Comparison of ENCODE assay signal across 8 cellular contexts in genomic region chr16:67719778-67720144, GRCh38. TPM values are rescaled to one million over a fixed set of nuclear protein-coding genes. Genes with fewer than 3 reads are reported as not detected.
DNase-seq lines count a peak whose midpoint lies in the region; ATAC-seq and TF ChIP-seq lines count a peak whose summit lies in the region.

No MANE protein-coding gene starts in this region.

- H3K27ac ChIP-seq in GM23248: peak overlapping the region; percentile 84

- H3K9me3 Mint-ChIP-seq in activated naive CD8-positive, alpha-beta T cell (ENCODE audit: low read depth): no peaks in the 10 kb centered on the region
- H3K9me3 Mint-ChIP-seq in neural crest cell: no peaks in the 10 kb centered on the region

- peaks cover 29% of the 10 kb centered on the region for H3K4me1 Mint-ChIP-seq in activated naive CD8-positive, alpha-beta T cell (ENCODE audit: low read depth)
- peaks cover 33% of the 10 kb centered on the region for H3K4me1 Mint-ChIP-seq in neural crest cell

- peak overlapping the region; percentile 94 for H2AFZ ChIP-seq in GM23248

- peaks cover 43% of the 10 kb centered on the region for H3K79me2 ChIP-seq in GM23248 (ENCODE audit: insufficient read depth)

- no peak for ATAC-seq in HG03520 (IDR thresholded peaks at IDR 0.05; ENCODE audit: unreplicated experiment)

- H3K27me3 ChIP-seq in GM23248 (replicated peaks; ENCODE audit: insufficient read depth): no peaks in the 10 kb centered on the region

- H3K27ac Mint-ChIP-seq in activated naive CD8-positive, alpha-beta T cell: peak overlapping the region; percentile 98
- H3K27ac Mint-ChIP-seq in neural crest cell (ENCODE audit: unreplicated experiment): peak overlapping the region; percentile 96

- no peaks in the 10 kb centered on the region for H3K27me3 Mint-ChIP-seq in activated naive CD8-positive, alpha-beta T cell
- H3K27me3 Mint-ChIP-seq in neural crest cell (ENCODE audit: low read depth): peaks cover 3% of the 10 kb centered on the region

- H3K9me3 ChIP-seq in GM23248 (ENCODE audit: low read depth): no peaks in the 10 kb centered on the region

- H3K36me3 ChIP-seq in GM23248 (ENCODE audit: low read depth): no peaks in the 10 kb centered on the region

- in situ Hi-C loops in GM23248 (cut with MboI): no loop called here

- 4% methylated on average over 5 of the region's 5 CpGs for WGBS in GM23248 (ENCODE audit: low coverage in 1 of 2, low lambda C conversion rate in 2 of 2, missing lambda C conversion rate in 2 of 2), 2 experiments

- no peak for TF ChIP-seq CTCF in neural crest cell (conservative IDR thresholded peaks at IDR 0.05)

- peak overlapping the region; percentile 95 for H3K4me3 Mint-ChIP-seq in activated naive CD8-positive, alpha-beta T cell
- H3K4me3 Mint-ChIP-seq in neural crest cell: peak overlapping the region; percentile 96

- H3F3A ChIP-seq in GM23248 (ENCODE audit: insufficient read depth): peaks cover 23% of the 10 kb centered on the region; the same call in 1 of the 2 replicates

- H3K36me3 Mint-ChIP-seq in activated naive CD8-positive, alpha-beta T cell: peaks cover 7% of the 10 kb centered on the region
- no peaks in the 10 kb centered on the region for H3K36me3 Mint-ChIP-seq in neural crest cell (ENCODE audit: low read depth)

- peaks cover 30% of the 10 kb centered on the region for H3K4me1 ChIP-seq in GM23248 (ENCODE audit: insufficient read depth)

- peak overlapping the region; percentile 85 for H3K9ac ChIP-seq in GM23248

- no peaks in the 10 kb centered on the region for H3K9me2 ChIP-seq in GM23248 (ENCODE audit: insufficient read depth)

- H3K4me3 ChIP-seq in GM23248: peak overlapping the region; percentile 84

- peak overlapping the region; percentile 99 for H3K4me2 ChIP-seq in GM23248 (ENCODE audit: unreplicated experiment)

- no peaks in the 10 kb centered on the region; the same call in 1 of the 2 replicates for H4K20me1 ChIP-seq in GM23248 (ENCODE audit: insufficient read depth)

- DNase-seq in DMS53 (lab: John Stamatoyannopoulos, UW) (peak; percentile 63), GM23248 (peak; percentile 79), NCI-H460 (ENCODE audit: extremely low read depth, low read depth) (peak; percentile 25), glomerular visceral epithelial cell (ENCODE audit: extremely low spot score) (peak; percentile 39), neural crest cell (ENCODE audit: low read depth, low spot score) (peak; percentile 9), 8988T (no peak)

RNA-seq across cellular contexts. Expression of gene GFOD2, which starts 0.6 kb away (rescaled TPM):
- total RNA-seq in GM23248 (2014; rRNA removed; shearing (Covaris generic)): 10.2 and 17.5 TPM in 2 replicates
- polyA plus RNA-seq in GM23248 (2016; fragmentation: Nextera tagmentation; extraction: Ambion mirVana): 10.1 and 11.4 TPM in 2 replicates
- 15.0 and 17.4 TPM in 2 replicates for total RNA-seq in NCI-H460 (2014; rRNA removed; shearing (Covaris generic))
- 25.7 and 40.6 TPM in 2 replicates for polyA plus RNA-seq in NCI-H460 (2014; cell fraction: nucleus; rRNA removed)
- total RNA-seq in neural crest cell: 33.8 and 34.3 TPM in 2 replicates

RNA-seq across cellular contexts. Expression of gene C16orf86, which starts 53.1 kb away (rescaled TPM):
- 2.1 and 6.6 TPM in 2 replicates for total RNA-seq in GM23248 (2014; rRNA removed; shearing (Covaris generic))
- polyA plus RNA-seq in GM23248 (2016; fragmentation: Nextera tagmentation; extraction: Ambion mirVana): 2.8 and 3.4 TPM in 2 replicates
- 0.27 TPM in 1 of 2 replicates, not detected in the other for total RNA-seq in NCI-H460 (2014; rRNA removed; shearing (Covaris generic))
- polyA plus RNA-seq in NCI-H460 (2014; cell fraction: nucleus; rRNA removed): 0.49 TPM in 1 of 2 replicates, not detected in the other
- total RNA-seq in neural crest cell: 1.7 and 2.0 TPM in 2 replicates

RNA-seq across cellular contexts. Expression of gene ENKD1, which starts 53.2 kb away (rescaled TPM):
- total RNA-seq in GM23248 (2014; rRNA removed; shearing (Covaris generic)): 11.2 and 15.0 TPM in 2 replicates
- polyA plus RNA-seq in GM23248 (2016; fragmentation: Nextera tagmentation; extraction: Ambion mirVana): 6.7 and 8.3 TPM in 2 replicates
- total RNA-seq in NCI-H460 (2014; rRNA removed; shearing (Covaris generic)): 10.2 and 10.4 TPM in 2 replicates
- polyA plus RNA-seq in NCI-H460 (2014; cell fraction: nucleus; rRNA removed): 22.9 and 38.7 TPM in 2 replicates
- total RNA-seq in neural crest cell: 23.3 and 24.5 TPM in 2 replicates

RNA-seq across cellular contexts. Expression of gene PARD6A, which starts 59.0 kb away (rescaled TPM):
- total RNA-seq in GM23248 (2014; rRNA removed; shearing (Covaris generic)): 0.97 TPM in 1 of 2 replicates, not detected in the other
- 0.58 and 0.70 TPM in 2 replicates for polyA plus RNA-seq in GM23248 (2016; fragmentation: Nextera tagmentation; extraction: Ambion mirVana)
- 3.4 and 6.5 TPM in 2 replicates for total RNA-seq in NCI-H460 (2014; rRNA removed; shearing (Covaris generic))
- polyA plus RNA-seq in NCI-H460 (2014; cell fraction: nucleus; rRNA removed): 0.51 and 2.6 TPM in 2 replicates
- total RNA-seq in neural crest cell: 7.5 and 8.3 TPM in 2 replicates

RNA-seq across cellular contexts. Expression of gene ACD, which starts 59.7 kb away (rescaled TPM):
- 25.8 and 33.4 TPM in 2 replicates for total RNA-seq in GM23248 (2014; rRNA removed; shearing (Covaris generic))
- polyA plus RNA-seq in GM23248 (2016; fragmentation: Nextera tagmentation; extraction: Ambion mirVana): 24.0 and 25.2 TPM in 2 replicates
- total RNA-seq in NCI-H460 (2014; rRNA removed; shearing (Covaris generic)): 27.7 and 37.9 TPM in 2 replicates
- 160 TPM in 2 replicates for polyA plus RNA-seq in NCI-H460 (2014; cell fraction: nucleus; rRNA removed)
- total RNA-seq in neural crest cell: 39.3 and 39.8 TPM in 2 replicates
